In genomic region chr6:42959917-42960242, GRCh38 we compare ENCODE assay signal across 8 cellular contexts. TPM values are rescaled to one million over a fixed set of nuclear protein-coding genes. Genes with fewer than 3 reads are reported as not detected.
A peak's percentile ranks its signal among the peaks of the same experiment; 100 is the strongest.
DNase-seq lines count a peak whose midpoint lies in the region; ATAC-seq, FAIRE-seq and TF ChIP-seq lines count a peak whose summit lies in the region.

No MANE protein-coding gene starts in this region.

- peak overlapping the region; percentile 93 for H3K4me3 Mint-ChIP-seq in Caco-2 (ENCODE audit: unreplicated experiment)
- peak overlapping the region; percentile 88 for H3K4me3 Mint-ChIP-seq in WTC11

- no peaks in the 10 kb centered on the region for H3K27me3 ChIP-seq in Caco-2 (replicated peaks; ENCODE audit: control insufficient read depth, insufficient read depth, low read length)
- peaks cover 0 to 6% (median 0%) of the 10 kb centered on the region in 9 donors for H3K27me3 ChIP-seq in heart left ventricle
- no peaks in the 10 kb centered on the region for H3K27me3 ChIP-seq in parathyroid adenoma (ENCODE audit: control insufficient read depth, insufficient read depth, low read length)

- peaks cover 8% of the 10 kb centered on the region for H3K4me1 Mint-ChIP-seq in Caco-2 (ENCODE audit: low read depth, unreplicated experiment)
- H3K4me1 Mint-ChIP-seq in WTC11, result peaks cover 15% of the 10 kb centered on the region; the same call in 1 of the 2 replicates

- FAIRE-seq in GM19239 (lab: Jason Lieb, UNC), result no peak

- H3K9me3 Mint-ChIP-seq in Caco-2 (ENCODE audit: unreplicated experiment) (no peaks in the 10 kb centered on the region), WTC11 (no peaks in the 10 kb centered on the region)

- intact Hi-C loops in Caco-2 (cut with micrococcal nuclease; ENCODE audit: unreplicated experiment) (loop anchor here (1.0 kb wide), 2 partner anchors 31 to 59 kb away; partner anchors contain the start of gene CNPY3), heart left ventricle (cut with DNase I) (no loop called here), posterior vena cava (cut with DNase I) (no loop called here)

- CTCF ChIA-PET in Caco-2 (lab: Charles Lee), result interaction anchor here (0.5 to 1.0 kb wide), 3 partner anchors 19 to 653 kb away, joined by 3 to 4 read pairs (median 4); partner anchors contain the start of gene PEX6
- CTCF ChIA-PET in WTC11 (lab: Charles Lee), result interaction anchor here (1.2 to 1.9 kb wide), 6 partner anchors 13 to 183 kb away, joined by 3 to 9 read pairs (median 6); partner anchors contain the start of gene KLHDC3

- peak overlapping the region; percentile 47 for H3K4me3 ChIP-seq in Caco-2 (ENCODE audit: low read depth, low read length)
- peak overlapping the region; percentile 23 to 63 (median 51) for H3K4me3 ChIP-seq in heart left ventricle
- H3K4me3 ChIP-seq in parathyroid adenoma (ENCODE audit: low read depth, low read length), result peak overlapping the region; percentile 55

- H3K36me3 Mint-ChIP-seq in Caco-2 (ENCODE audit: insufficient read depth, unreplicated experiment) (peaks cover 10% of the 10 kb centered on the region), WTC11 (no peaks in the 10 kb centered on the region)

- H3K27ac ChIP-seq in heart left ventricle, result peak overlapping the region in 2 of 12 donors; percentile 47 to 75
- H3K27ac ChIP-seq in parathyroid adenoma, result no peak overlapping the region

- H3K27ac Mint-ChIP-seq in Caco-2 (ENCODE audit: unreplicated experiment), result peak overlapping the region; percentile 59
- H3K27ac Mint-ChIP-seq in WTC11, result no peak overlapping the region

- H3K36me3 ChIP-seq in Caco-2 (ENCODE audit: control insufficient read depth, insufficient read depth, low read length), result no peaks in the 10 kb centered on the region
- H3K36me3 ChIP-seq in heart left ventricle, result peaks cover 0 to 25% (median 15%) of the 10 kb centered on the region in 9 donors
- no peaks in the 10 kb centered on the region for H3K36me3 ChIP-seq in parathyroid adenoma (ENCODE audit: control insufficient read depth, insufficient read depth, low read length)

- no peak for DNase-seq in Caco-2
- DNase-seq in WTC11 (ENCODE audit: low spot score), result no peak
- DNase-seq in heart left ventricle, result no peak
- DNase-seq in GM19239 (ENCODE audit: insufficient read length, low spot score), result no peak
- no peak for DNase-seq in posterior vena cava (ENCODE audit: low spot score)
- no peak for DNase-seq in ecto neural progenitor cell (ENCODE audit: low spot score)

- H3K9ac ChIP-seq in parathyroid adenoma, result no peak overlapping the region

- WGBS in heart left ventricle, 4 donors, result 20 to 28% (median 23%) methylated on average over 13 of the region's 13 CpGs

- peak overlapping the region; percentile 98 for H3K4me2 ChIP-seq in parathyroid adenoma (ENCODE audit: low read length)

- H3K9me3 ChIP-seq in Caco-2 (no peaks in the 10 kb centered on the region), heart left ventricle (no peaks in the 10 kb centered on the region), parathyroid adenoma (ENCODE audit: control insufficient read depth, low read length) (no peaks in the 10 kb centered on the region)

- TF ChIP-seq POLR2A in heart left ventricle (IDR thresholded peaks at IDR 0.05), result no peak

- peak overlapping the region; percentile 95 for H2AFZ ChIP-seq in parathyroid adenoma

- TF ChIP-seq CTCF in Caco-2 (IDR thresholded peaks at IDR 0.05; ENCODE audit: insufficient read depth in 1 of 2, low read depth in 1 of 2, low read length in 1 of 2, severe bottlenecking in 1 of 2, unreplicated experiment in 1 of 2) (no peak), WTC11 (IDR thresholded peaks at IDR 0.05) (no peak), heart left ventricle (IDR thresholded peaks at IDR 0.05) (no peak), parathyroid adenoma (IDR thresholded peaks at IDR 0.05) (no peak)

- BruUV-seq in Caco-2 (replicated peaks; lab: Mats Ljungman, UMichigan), result no TSS peak

- H3K79me2 ChIP-seq in parathyroid adenoma, result no peaks in the 10 kb centered on the region

- ATAC-seq in WTC11, result no peak
- peak in 3 of 4 donors; percentile 41 to 63 (median 42) for ATAC-seq in heart left ventricle
- no peak for ATAC-seq in HG02840 (IDR thresholded peaks at IDR 0.05; ENCODE audit: low FRiP score, unreplicated experiment)

- POLR2A ChIA-PET in Caco-2 (lab: Charles Lee) (interaction anchor here (1.6 kb wide), 1 partner anchor 30 kb away, joined by 11 read pairs; the partner anchor contains the start of gene CNPY3), WTC11 (lab: Charles Lee) (interaction anchor here (1.4 to 2.4 kb wide), 2 partner anchors 19 to 48 kb away, joined by 6 to 8 read pairs; partner anchors contain the start of gene PEX6)

- H3K27me3 Mint-ChIP-seq in Caco-2 (ENCODE audit: insufficient read depth, unreplicated experiment), result no peaks in the 10 kb centered on the region
- peaks cover 36% of the 10 kb centered on the region for H3K27me3 Mint-ChIP-seq in WTC11 (ENCODE audit: low read depth)

- H3K4me1 ChIP-seq in Caco-2 (no peaks in the 10 kb centered on the region), heart left ventricle (peaks cover 4 to 18% (median 13%) of the 10 kb centered on the region in 12 donors), parathyroid adenoma (peaks cover 2% of the 10 kb centered on the region)

TF ChIP-seq in WTC11, 78 proteins besides CTCF, POLR2A, EP300 and RAD21 (continues in another document):
- TF ChIP-seq ZMAT4 (CRISPR knock-in tag; IDR thresholded peaks at IDR 0.05), result no peak
- no peak for TF ChIP-seq TEAD1 (CRISPR knock-in tag; IDR thresholded peaks at IDR 0.05)
- TF ChIP-seq FOXK1 (CRISPR knock-in tag; IDR thresholded peaks at IDR 0.05), result no peak
- no peak for TF ChIP-seq AFF4 (CRISPR knock-in tag; IDR thresholded peaks at IDR 0.05; ENCODE audit: borderline replicate concordance)
- TF ChIP-seq ERG (CRISPR knock-in tag; IDR thresholded peaks at IDR 0.05), result no peak

RNA-seq across cellular contexts. Expression of gene GNMT, which starts 0.7 kb away (rescaled TPM):
- not detected in 2 replicates for total RNA-seq in Caco-2 (2022)
- 1.6 to 2.7 TPM (median 2.0 TPM) in 3 replicates for total RNA-seq in WTC11 (2021)
- total RNA-seq in heart left ventricle, result 10 to 100 TPM in 2 of 9 donors, 1 to 10 TPM in 3, under 1 TPM in 4; 0.36 to 32.0 (median 1.1) TPM
- polyA plus RNA-seq in heart left ventricle, result 1 to 10 TPM; 1.9 to 7.1 TPM
- total RNA-seq in posterior vena cava, result not detected

RNA-seq across cellular contexts. Expression of gene PEX6, which starts 19.1 kb away (rescaled TPM):
- total RNA-seq in Caco-2 (2022), result 6.9 and 8.2 TPM in 2 replicates
- 8.2 to 12.6 TPM (median 11.7 TPM) in 3 replicates for total RNA-seq in WTC11 (2021)
- 10 to 100 TPM; 11.2 to 27.3 (median 19.6) TPM for total RNA-seq in heart left ventricle
- polyA plus RNA-seq in heart left ventricle, result 10 to 100 TPM; 10.3 to 14.6 TPM
- total RNA-seq in posterior vena cava, result 10 to 100 TPM in 1 of 2 donors, 1 to 10 TPM in 1; 8.8 to 12.8 TPM

RNA-seq across cellular contexts. Expression of gene PPP2R5D, which starts 24.5 kb away (rescaled TPM):
- total RNA-seq in Caco-2 (2022) (44.4 and 45.0 TPM in 2 replicates), WTC11 (2021) (47.5 to 52.7 TPM (median 49.0 TPM) in 3 replicates), heart left ventricle (10 to 100 TPM; 30.9 to 51.3 (median 35.1) TPM), posterior vena cava (10 to 100 TPM; 26.0 to 33.5 TPM)
- polyA plus RNA-seq in heart left ventricle, result 10 to 100 TPM; 21.4 to 50.2 TPM

RNA-seq across cellular contexts. Expression of gene CNPY3, which starts 30.6 kb away (rescaled TPM):
- 49.2 and 56.1 TPM in 2 replicates for total RNA-seq in Caco-2 (2022)
- 67.0 to 88.7 TPM (median 86.5 TPM) in 3 replicates for total RNA-seq in WTC11 (2021)
- 10 to 100 TPM; 14.7 to 44.0 (median 20.6) TPM for total RNA-seq in heart left ventricle
- polyA plus RNA-seq in heart left ventricle, result 10 to 100 TPM; 13.8 to 35.7 TPM
- total RNA-seq in posterior vena cava, result 10 to 100 TPM; 20.8 to 33.7 TPM

RNA-seq across cellular contexts. Expression of gene PTCRA, which starts 44.0 kb away (rescaled TPM):
- total RNA-seq in Caco-2 (2022) (not detected in 2 replicates), WTC11 (2021) (not detected in 3 replicates), heart left ventricle (1 to 10 TPM in 1 of 9 donors, not detected in 8; 1.7 TPM), posterior vena cava (not detected)
- polyA plus RNA-seq in heart left ventricle, result not detected

Comparison
In these comparisons a context has a peak if more than half of its experiments do, and no peak if none do; other contexts are left out.
1. ATAC-seq: peak in heart left ventricle (3 of 4); none in WTC11 (single experiment) and HG02840 (single experiment).
2. Peak in every context shown above with its lines, with median percentiles within 50 percentile points of each other: H3K4me3 ChIP-seq.